ENCODE assay signal across 8 cellular contexts in the genomic region with DNA sequence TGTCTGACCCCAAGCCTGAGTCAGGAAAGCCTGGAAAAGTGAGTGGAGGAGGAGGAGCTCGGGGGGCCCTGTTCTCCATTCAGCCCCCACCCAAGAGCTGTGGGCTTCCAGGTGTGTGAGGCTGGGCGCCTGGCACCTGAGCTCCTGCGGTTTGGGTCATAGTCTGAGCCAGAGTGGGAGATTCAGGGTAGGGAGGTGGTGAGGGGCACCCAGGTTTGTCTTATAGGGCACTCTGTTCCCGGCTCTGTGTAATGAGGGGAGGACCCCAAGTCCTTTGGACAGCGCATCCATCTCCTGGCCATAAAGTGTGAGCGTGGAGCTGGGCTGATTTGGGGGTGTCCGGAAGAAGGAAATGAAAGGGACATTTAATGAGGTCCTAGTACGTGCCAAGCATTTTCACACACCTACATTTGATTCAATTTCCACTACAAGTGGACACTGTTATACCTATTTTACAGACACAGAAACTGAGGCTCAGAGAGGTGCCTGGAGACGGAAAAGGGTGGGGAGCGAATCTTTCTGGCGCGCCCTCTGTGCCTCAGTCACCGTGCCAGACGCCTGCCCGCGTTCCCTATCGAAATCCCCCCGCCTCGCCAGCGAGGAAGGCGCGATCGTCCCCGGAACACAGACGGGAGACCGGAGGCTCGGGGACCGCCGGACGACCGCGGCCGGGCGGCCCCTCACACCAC. TPM values are rescaled to one million over a fixed set of nuclear protein-coding genes. Genes with fewer than 3 reads are reported as not detected.
DNase-seq lines count a peak whose midpoint lies in the region; FAIRE-seq and TF ChIP-seq lines count a peak whose summit lies in the region.

No MANE protein-coding gene starts in this region.

- no peak overlapping the region for H2BK20ac ChIP-seq in H1 (ENCODE audit: low read length)

- no peaks in the 10 kb centered on the region for H3K79me2 ChIP-seq in H1 (ENCODE audit: control insufficient read depth in 1 of 2, insufficient read depth in 2 of 2, low read length in 2 of 2)

- TF ChIP-seq POLR2A in H1 (IDR thresholded peaks at IDR 0.05; ENCODE audit: control extremely low read depth in 1 of 2, low read depth in 2 of 2, low read length in 2 of 2): no peak

- POLR2A ChIA-PET in H1 (lab: Charles Lee; ENCODE audit: partially characterized antibody): interaction anchor here (0.5 to 2.2 kb wide), 11 partner anchors 8 to 161 kb away, joined by 3 to 5 read pairs (median 4); no protein-coding TSS in a partner anchor

- H2BK120ac ChIP-seq in H1 (replicated peaks; ENCODE audit: low read depth, low read length): no peak overlapping the region

- no peak overlapping the region for H3K4ac ChIP-seq in H1 (replicated peaks; ENCODE audit: insufficient read length, low read depth, low read length)

- no peaks in the 10 kb centered on the region for H3K4me1 ChIP-seq in BE2C
- peaks cover 0 to 6% (median 2%) of the 10 kb centered on the region in 4 experiments; a peak in 4 of 7 replicates for H3K4me1 ChIP-seq in H1 (replicated peaks in 1 of 4; ENCODE audit: control insufficient read depth in 3 of 4, insufficient read depth in 4 of 4, low read length in 3 of 4)
- H3K4me1 ChIP-seq in neuron (ENCODE audit: insufficient read depth, low read length): no peaks in the 10 kb centered on the region

- CTCF ChIA-PET in H1 (lab: Charles Lee; ENCODE audit: partially characterized antibody): interaction anchor here (0.7 to 2.1 kb wide), 8 partner anchors 8 to 77 kb away, joined by 3 to 10 read pairs (median 5); no protein-coding TSS in a partner anchor

- H4K5ac ChIP-seq in H1 (ENCODE audit: insufficient read length, low read depth, low read length): no peak overlapping the region

- H2AK5ac ChIP-seq in H1 (ENCODE audit: low read depth, low read length): no peak overlapping the region

- no peak overlapping the region for H3K23ac ChIP-seq in H1 (ENCODE audit: insufficient read length)

- DNase-seq in BE2C (no peak), NCI-H69 (lab: John Stamatoyannopoulos, UW) (peak; percentile 43), H1 (ENCODE audit: low read depth in 1 of 2, low spot score in 2 of 2) (no peak), GM20000 (ENCODE audit: low spot score) (no peak), amniotic stem cell (lab: John Stamatoyannopoulos, UW) (no peak), NCI-H446 treated with DMSO at 0.1 percent for 48 hours (lab: John Stamatoyannopoulos, UW) (no peak), SHP77 treated with DMSO at 0.1 percent for 48 hours (lab: John Stamatoyannopoulos, UW) (no peak)

- H2AFZ ChIP-seq in H1 (ENCODE audit: low read length) (no peak overlapping the region), neuron (ENCODE audit: low read depth, low read length) (peak overlapping the region; percentile 66)

- H3K56ac ChIP-seq in H1 (replicated peaks; ENCODE audit: insufficient read length, low read depth, low read length): no peak overlapping the region

- peaks cover 0 to 4% of the 10 kb centered on the region in 2 experiments for H4K20me1 ChIP-seq in H1 (replicated peaks in 1 of 2; ENCODE audit: control insufficient read depth in 1 of 2, insufficient read depth in 2 of 2, low read length in 2 of 2)

- H3K14ac ChIP-seq in H1 (ENCODE audit: insufficient read length): no peak overlapping the region

- H3K36me3 ChIP-seq in BE2C (no peaks in the 10 kb centered on the region), H1 (ENCODE audit: control insufficient read depth in 2 of 4, insufficient read depth in 4 of 4, low read length in 3 of 4) (no peaks in the 10 kb centered on the region), neuron (ENCODE audit: insufficient read depth, low read length) (no peaks in the 10 kb centered on the region)

- no peak overlapping the region for H2BK5ac ChIP-seq in H1 (ENCODE audit: low read depth, low read length)

- H3K9ac ChIP-seq in H1 (replicated peaks in 1 of 4; ENCODE audit: extremely low read depth in 1 of 4, low read depth in 3 of 4, low read length in 3 of 4): no peak overlapping the region

- no peak overlapping the region for H4K91ac ChIP-seq in H1 (replicated peaks; ENCODE audit: insufficient read length, low read length)

- no peak overlapping the region for H3K18ac ChIP-seq in H1 (ENCODE audit: extremely low read depth, low read length)

- H2BK12ac ChIP-seq in H1 (ENCODE audit: low read depth, low read length): peak overlapping the region; percentile 9; the same call in 1 of the 2 replicates

- no peak for TF ChIP-seq EP300 in H1 (IDR thresholded peaks at IDR 0.05; ENCODE audit: borderline replicate concordance in 1 of 2, low read depth in 2 of 2, low read length in 2 of 2)

- no peak overlapping the region for H2BK15ac ChIP-seq in H1 (ENCODE audit: low read length)

- peak overlapping the region; percentile 49 to 89 for H3K4me2 ChIP-seq in H1 (ENCODE audit: insufficient read depth in 1 of 2, low read depth in 2 of 2, low read length in 2 of 2)

- peak overlapping the region; percentile 58 for H3K4me3 ChIP-seq in BE2C (ENCODE audit: low read depth, low read length)
- peak overlapping the region; percentile 48 to 70 (median 50) for H3K4me3 ChIP-seq in H1 (ENCODE audit: extremely low read depth in 1 of 4, insufficient read depth in 2 of 4, low read depth in 3 of 4, low read length in 4 of 4)
- H3K4me3 ChIP-seq in neuron (ENCODE audit: low read length): peak overlapping the region; percentile 34

- H4K8ac ChIP-seq in H1 (ENCODE audit: extremely low read depth, insufficient read depth, low read length): peak overlapping the region; percentile 80

- no peak for FAIRE-seq in H1 (lab: Jason Lieb, UNC)

- no peak for TF ChIP-seq CTCF in BE2C (IDR thresholded peaks at IDR 0.05; ENCODE audit: low read depth, low read length)
- TF ChIP-seq CTCF in H1 (IDR thresholded peaks at IDR 0.05; ENCODE audit: control extremely low read depth in 1 of 3, insufficient read depth in 1 of 3, low read depth in 1 of 3, low read length in 3 of 3): no peak
- no peak for TF ChIP-seq CTCF in GM20000 (IDR thresholded peaks at IDR 0.05; ENCODE audit: extremely low read depth, missing control alignments)

- H3K79me1 ChIP-seq in H1 (ENCODE audit: low read depth, low read length): no peaks in the 10 kb centered on the region

- WGBS in H1 (ENCODE audit: extremely low coverage in 1 of 2, insufficient coverage in 1 of 2, insufficient read length in 1 of 2, insufficient replicate concordance in 2 of 2, low coverage in 1 of 2, low lambda C conversion rate in 2 of 2, missing lambda C conversion rate in 1 of 2), 2 experiments: 27% methylated on average over 34 of the region's 34 CpGs; no CpG with 5 or more reads in 1 of the 2 experiments

- no peak for TF ChIP-seq RAD21 in H1 (IDR thresholded peaks at IDR 0.05 in 1 of 2, conservative IDR thresholded peaks at IDR 0.05 in 1 of 2; ENCODE audit: low read depth in 2 of 2, low read length in 2 of 2)

- H3K27me3 ChIP-seq in BE2C: no peaks in the 10 kb centered on the region
- peaks cover 16 to 45% (median 38%) of the 10 kb centered on the region in 4 experiments for H3K27me3 ChIP-seq in H1 (replicated peaks in 1 of 4; ENCODE audit: control insufficient read depth in 3 of 4, extremely low read depth in 1 of 4, insufficient read depth in 3 of 4, low read length in 3 of 4)
- peaks cover 61% of the 10 kb centered on the region for H3K27me3 ChIP-seq in neuron (ENCODE audit: insufficient read depth, low read length)

- no peak overlapping the region for H3K27ac ChIP-seq in H1 (ENCODE audit: low read depth, low read length)

- peaks cover 8% of the 10 kb centered on the region; the same call in 1 of the 2 replicates for H3K23me2 ChIP-seq in H1 (ENCODE audit: low read depth, low read length)

- H3K9me3 ChIP-seq in BE2C (no peaks in the 10 kb centered on the region), H1 (ENCODE audit: insufficient read depth in 2 of 2, low read depth in 1 of 2, low read length in 1 of 2) (no peaks in the 10 kb centered on the region), neuron (ENCODE audit: low read length) (no peaks in the 10 kb centered on the region)

TF ChIP-seq in H1, 55 proteins besides CTCF, POLR2A, EP300 and RAD21 (continues in another document):
- no peak for TF ChIP-seq HDAC6 (IDR thresholded peaks at IDR 0.05; ENCODE audit: low read depth, low read length)
- TF ChIP-seq SP4 (IDR thresholded peaks at IDR 0.05; ENCODE audit: low read length): no peak
- no peak for TF ChIP-seq KDM4A (IDR thresholded peaks at IDR 0.05; ENCODE audit: low read depth, low read length, severe bottlenecking)

RNA-seq across cellular contexts. Expression of gene NPTXR, which starts 1.2 kb away (rescaled TPM):
- 3.0 TPM for polyA plus RNA-seq in BE2C (2012; ENCODE audit: insufficient read depth, insufficient read length, low read depth)
- total RNA-seq in H1 (2021; fragmentation: NEBNext Ultra II Directional; extraction: Animal tissue kit (Norgen Biotek cat#: 25700)): 5.8 and 6.4 TPM in 2 replicates
- polyA plus RNA-seq in H1 (2011; rRNA removed): 3.7 and 4.9 TPM in 2 replicates
- polyA plus RNA-seq in H1 (2011; cell fraction: cytosol; rRNA removed): 3.3 TPM
- 3.8 TPM for polyA plus RNA-seq in H1 (2011; cell fraction: nucleus; rRNA removed)
- polyA plus RNA-seq in H1 (2012, experiment 1 of 2): 5.5 to 8.8 TPM (median 6.9 TPM) in 4 replicates
- 5.3 TPM for polyA plus RNA-seq in H1 (2012, experiment 2 of 2)
- polyA plus RNA-seq in H1 (2013, experiment 1 of 2): 5.2 TPM
- polyA plus RNA-seq in H1 (2013, experiment 2 of 2): 6.0 TPM
- 5.1 and 5.9 TPM in 2 replicates for polyA minus RNA-seq in H1 (2011; rRNA and poly(A)+ RNA removed)
- polyA minus RNA-seq in H1 (2011; cell fraction: cytosol; rRNA and poly(A)+ RNA removed): 8.6 TPM
- polyA minus RNA-seq in H1 (2011; cell fraction: nucleus; rRNA and poly(A)+ RNA removed): 2.4 TPM

RNA-seq across cellular contexts. Expression of gene CBX6, which starts 29.4 kb away (rescaled TPM):
- polyA plus RNA-seq in BE2C (2012; ENCODE audit: insufficient read depth, insufficient read length, low read depth): 69.0 TPM
- total RNA-seq in H1 (2021; fragmentation: NEBNext Ultra II Directional; extraction: Animal tissue kit (Norgen Biotek cat#: 25700)): 27.5 and 28.2 TPM in 2 replicates
- 10.6 and 11.7 TPM in 2 replicates for polyA plus RNA-seq in H1 (2011; rRNA removed)
- polyA plus RNA-seq in H1 (2011; cell fraction: cytosol; rRNA removed): 6.3 TPM
- 33.5 TPM for polyA plus RNA-seq in H1 (2011; cell fraction: nucleus; rRNA removed)
- polyA plus RNA-seq in H1 (2012, experiment 1 of 2): 12.9 to 17.7 TPM (median 14.7 TPM) in 4 replicates
- 13.0 TPM for polyA plus RNA-seq in H1 (2012, experiment 2 of 2)
- polyA plus RNA-seq in H1 (2013, experiment 1 of 2): 10.8 TPM
- polyA plus RNA-seq in H1 (2013, experiment 2 of 2): 11.2 TPM
- 15.0 and 17.1 TPM in 2 replicates for polyA minus RNA-seq in H1 (2011; rRNA and poly(A)+ RNA removed)
- polyA minus RNA-seq in H1 (2011; cell fraction: cytosol; rRNA and poly(A)+ RNA removed): 22.2 TPM
- polyA minus RNA-seq in H1 (2011; cell fraction: nucleus; rRNA and poly(A)+ RNA removed): 50.0 TPM

RNA-seq across cellular contexts. Expression of gene DNAL4, which starts 48.7 kb away (rescaled TPM):
- polyA plus RNA-seq in BE2C (2012; ENCODE audit: insufficient read depth, insufficient read length, low read depth): 41.1 TPM
- 7.8 and 8.8 TPM in 2 replicates for total RNA-seq in H1 (2021; fragmentation: NEBNext Ultra II Directional; extraction: Animal tissue kit (Norgen Biotek cat#: 25700))
- polyA plus RNA-seq in H1 (2011; rRNA removed): 14.0 and 23.4 TPM in 2 replicates
- polyA plus RNA-seq in H1 (2011; cell fraction: cytosol; rRNA removed): 17.7 TPM
- polyA plus RNA-seq in H1 (2011; cell fraction: nucleus; rRNA removed): 17.5 TPM
- 7.9 to 11.2 TPM (median 10.6 TPM) in 4 replicates for polyA plus RNA-seq in H1 (2012, experiment 1 of 2)
- polyA plus RNA-seq in H1 (2012, experiment 2 of 2): 12.6 TPM
- polyA plus RNA-seq in H1 (2013, experiment 1 of 2): 7.5 TPM
- polyA plus RNA-seq in H1 (2013, experiment 2 of 2): 8.2 TPM
- polyA minus RNA-seq in H1 (2011; rRNA and poly(A)+ RNA removed): 6.9 and 7.1 TPM in 2 replicates
- polyA minus RNA-seq in H1 (2011; cell fraction: cytosol; rRNA and poly(A)+ RNA removed): 5.4 TPM
- polyA minus RNA-seq in H1 (2011; cell fraction: nucleus; rRNA and poly(A)+ RNA removed): 2.5 TPM
